2 cellular contexts compared by ENCODE assay signal in the genomic region with DNA sequence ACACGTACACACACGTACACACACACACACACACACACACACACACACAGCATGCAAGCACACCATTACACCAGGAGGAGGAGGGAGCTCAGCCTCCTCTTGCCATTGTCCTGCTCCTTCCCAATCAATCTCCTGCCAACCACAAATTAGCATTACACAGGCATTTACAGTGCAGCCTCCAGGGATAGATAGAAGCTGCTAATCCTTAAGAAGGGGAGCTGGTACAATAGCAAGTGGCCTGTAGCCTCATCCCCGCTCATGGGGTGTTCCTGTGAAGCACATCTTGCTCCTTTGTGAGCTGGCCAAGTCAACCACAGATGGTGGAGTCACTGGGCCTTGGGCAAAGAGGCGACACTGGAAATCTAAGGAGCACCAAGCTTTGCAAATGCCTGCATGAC.
TF ChIP-seq lines count a peak whose summit lies in the region.

No MANE protein-coding gene starts in this region.

TF ChIP-seq in A549, 52 proteins besides CTCF, POLR2A, EP300 and RAD21 (continued from another document):
- TF ChIP-seq KDM5A (IDR thresholded peaks at IDR 0.05) (no peak), BCL3 (IDR thresholded peaks at IDR 0.05) (no peak), ZC3H11A (IDR thresholded peaks at IDR 0.05) (no peak), KDM1A (IDR thresholded peaks at IDR 0.05; ENCODE audit: low read depth) (no peak), ZFP36 (IDR thresholded peaks at IDR 0.05; ENCODE audit: borderline replicate concordance, partially characterized antibody) (no peak)

TF ChIP-seq in WTC11, 78 proteins besides CTCF, POLR2A, EP300 and RAD21 (continued from another document):
- TF ChIP-seq ZBTB43 (CRISPR knock-in tag; IDR thresholded peaks at IDR 0.05) (peak; percentile 96), TCF7 (CRISPR knock-in tag; IDR thresholded peaks at IDR 0.05; ENCODE audit: low read depth) (no peak), ETV6 (CRISPR knock-in tag; IDR thresholded peaks at IDR 0.05) (peak; percentile 57; the same call in 1 of the 2 replicates), CREM (CRISPR knock-in tag; IDR thresholded peaks at IDR 0.05) (peak; percentile 36; the same call in 1 of the 2 replicates), TEAD1 (CRISPR knock-in tag; IDR thresholded peaks at IDR 0.05) (peak; percentile 81; the same call in 1 of the 2 replicates), CBFB (CRISPR knock-in tag; IDR thresholded peaks at IDR 0.05; ENCODE audit: low read depth) (peak; percentile 97), JAZF1 (CRISPR knock-in tag; IDR thresholded peaks at IDR 0.05) (no peak), ZNF263 (CRISPR knock-in tag; IDR thresholded peaks at IDR 0.05; ENCODE audit: low read depth) (peak; percentile 23; the same call in 1 of the 2 replicates), SP1 (CRISPR knock-in tag; conservative IDR thresholded peaks at IDR 0.05) (peak; percentile 55; the same call in 1 of the 2 replicates)
- TF ChIP-seq, protein P1, sequence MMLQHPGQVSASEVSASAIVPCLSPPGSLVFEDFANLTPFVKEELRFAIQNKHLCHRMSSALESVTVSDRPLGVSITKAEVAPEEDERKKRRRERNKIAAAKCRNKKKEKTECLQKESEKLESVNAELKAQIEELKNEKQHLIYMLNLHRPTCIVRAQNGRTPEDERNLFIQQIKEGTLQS (CRISPR knock-in tag; conservative IDR thresholded peaks at IDR 0.05), result no peak
- TF ChIP-seq, protein P2, sequence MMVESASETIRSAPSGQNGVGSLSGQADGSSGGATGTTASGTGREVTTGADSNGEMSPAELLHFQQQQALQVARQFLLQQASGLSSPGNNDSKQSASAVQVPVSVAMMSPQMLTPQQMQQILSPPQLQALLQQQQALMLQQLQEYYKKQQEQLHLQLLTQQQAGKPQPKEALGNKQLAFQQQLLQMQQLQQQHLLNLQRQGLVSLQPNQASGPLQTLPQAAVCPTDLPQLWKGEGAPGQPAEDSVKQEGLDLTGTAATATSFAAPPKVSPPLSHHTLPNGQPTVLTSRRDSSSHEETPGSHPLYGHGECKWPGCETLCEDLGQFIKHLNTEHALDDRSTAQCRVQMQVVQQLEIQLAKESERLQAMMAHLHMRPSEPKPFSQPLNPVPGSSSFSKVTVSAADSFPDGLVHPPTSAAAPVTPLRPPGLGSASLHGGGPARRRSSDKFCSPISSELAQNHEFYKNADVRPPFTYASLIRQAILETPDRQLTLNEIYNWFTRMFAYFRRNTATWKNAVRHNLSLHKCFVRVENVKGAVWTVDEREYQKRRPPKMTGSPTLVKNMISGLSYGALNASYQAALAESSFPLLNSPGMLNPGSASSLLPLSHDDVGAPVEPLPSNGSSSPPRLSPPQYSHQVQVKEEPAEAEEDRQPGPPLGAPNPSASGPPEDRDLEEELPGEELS (CRISPR knock-in tag; IDR thresholded peaks at IDR 0.05), result peak; percentile 43; the same call in 1 of the 2 replicates
- TF ChIP-seq, protein P3, sequence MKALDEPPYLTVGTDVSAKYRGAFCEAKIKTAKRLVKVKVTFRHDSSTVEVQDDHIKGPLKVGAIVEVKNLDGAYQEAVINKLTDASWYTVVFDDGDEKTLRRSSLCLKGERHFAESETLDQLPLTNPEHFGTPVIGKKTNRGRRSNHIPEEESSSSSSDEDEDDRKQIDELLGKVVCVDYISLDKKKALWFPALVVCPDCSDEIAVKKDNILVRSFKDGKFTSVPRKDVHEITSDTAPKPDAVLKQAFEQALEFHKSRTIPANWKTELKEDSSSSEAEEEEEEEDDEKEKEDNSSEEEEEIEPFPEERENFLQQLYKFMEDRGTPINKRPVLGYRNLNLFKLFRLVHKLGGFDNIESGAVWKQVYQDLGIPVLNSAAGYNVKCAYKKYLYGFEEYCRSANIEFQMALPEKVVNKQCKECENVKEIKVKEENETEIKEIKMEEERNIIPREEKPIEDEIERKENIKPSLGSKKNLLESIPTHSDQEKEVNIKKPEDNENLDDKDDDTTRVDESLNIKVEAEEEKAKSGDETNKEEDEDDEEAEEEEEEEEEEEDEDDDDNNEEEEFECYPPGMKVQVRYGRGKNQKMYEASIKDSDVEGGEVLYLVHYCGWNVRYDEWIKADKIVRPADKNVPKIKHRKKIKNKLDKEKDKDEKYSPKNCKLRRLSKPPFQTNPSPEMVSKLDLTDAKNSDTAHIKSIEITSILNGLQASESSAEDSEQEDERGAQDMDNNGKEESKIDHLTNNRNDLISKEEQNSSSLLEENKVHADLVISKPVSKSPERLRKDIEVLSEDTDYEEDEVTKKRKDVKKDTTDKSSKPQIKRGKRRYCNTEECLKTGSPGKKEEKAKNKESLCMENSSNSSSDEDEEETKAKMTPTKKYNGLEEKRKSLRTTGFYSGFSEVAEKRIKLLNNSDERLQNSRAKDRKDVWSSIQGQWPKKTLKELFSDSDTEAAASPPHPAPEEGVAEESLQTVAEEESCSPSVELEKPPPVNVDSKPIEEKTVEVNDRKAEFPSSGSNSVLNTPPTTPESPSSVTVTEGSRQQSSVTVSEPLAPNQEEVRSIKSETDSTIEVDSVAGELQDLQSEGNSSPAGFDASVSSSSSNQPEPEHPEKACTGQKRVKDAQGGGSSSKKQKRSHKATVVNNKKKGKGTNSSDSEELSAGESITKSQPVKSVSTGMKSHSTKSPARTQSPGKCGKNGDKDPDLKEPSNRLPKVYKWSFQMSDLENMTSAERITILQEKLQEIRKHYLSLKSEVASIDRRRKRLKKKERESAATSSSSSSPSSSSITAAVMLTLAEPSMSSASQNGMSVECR (CRISPR knock-in tag; IDR thresholded peaks at IDR 0.05; ENCODE audit: borderline replicate concordance), result no peak
